In genomic region chr20:63320616-63321147, GRCh38 we compare ENCODE assay signal across 25 cellular contexts. TPM values are rescaled to one million over a fixed set of nuclear protein-coding genes. Genes with fewer than 3 reads are reported as not detected.
DNase-seq lines count a peak whose midpoint lies in the region; ATAC-seq and TF ChIP-seq lines count a peak whose summit lies in the region.
"Had no signal": no experiment of that assay in that cellular context is flagged by ENCODE, and none has a peak within 500 bp of the region (broad histone marks: within the 10 kb centered on the region; RNA-seq: fewer than 3 reads in every experiment).

No MANE protein-coding gene starts in this region.

- H3K27ac Mint-ChIP-seq in activated CD8-positive, alpha-beta memory T cell treated with anti-CD3 and anti-CD28 coated beads, Interleukin-2, amount 10 ng/mL, durations not matched to agents 7 days and 5 days = no peak overlapping the region
- no peak overlapping the region for H3K27ac Mint-ChIP-seq in CD14-positive monocyte
- H3K27ac Mint-ChIP-seq: CD8-positive, alpha-beta T cell had no signal

- intact Hi-C loops in CD14-positive monocyte (cut with micrococcal nuclease) = no loop called here
- intact Hi-C loops in left cardiac atrium (cut with DNase I) = loop anchor here in 1 of 2 donors (2.0 kb wide), 1 partner anchor 50 kb away; no protein-coding TSS in a partner anchor
- intact Hi-C loops in posterior vena cava (cut with DNase I) = no loop called here

- H3K4me1 Mint-ChIP-seq in activated CD8-positive, alpha-beta memory T cell treated with anti-CD3 and anti-CD28 coated beads, Interleukin-2, amount 10 ng/mL, durations not matched to agents 7 days and 5 days = no peaks in the 10 kb centered on the region
- no peaks in the 10 kb centered on the region for H3K4me1 Mint-ChIP-seq in CD14-positive monocyte

- ATAC-seq in activated CD8-positive, alpha-beta memory T cell treated with anti-CD3 and anti-CD28 coated beads, Interleukin-2, amount 10 ng/mL, durations not matched to agents 7 days and 5 days = no peak
- ATAC-seq in left cardiac atrium (no peak), GM19351 (IDR thresholded peaks at IDR 0.05; ENCODE audit: unreplicated experiment) (no peak)
- ATAC-seq: CD8-positive, alpha-beta T cell; HCT116 had no signal

- peaks cover 21% of the 10 kb centered on the region for H3K27me3 Mint-ChIP-seq in activated CD8-positive, alpha-beta memory T cell treated with anti-CD3 and anti-CD28 coated beads, Interleukin-2, amount 10 ng/mL, durations not matched to agents 7 days and 5 days
- peaks cover 3 to 12% (median 11%) of the 10 kb centered on the region in 3 donors for H3K27me3 Mint-ChIP-seq in CD14-positive monocyte (ENCODE audit: low read depth in 3 of 3)

- TF ChIP-seq CTCF in CD14-positive monocyte (IDR thresholded peaks at IDR 0.05) = no peak

- CTCF ChIA-PET in activated CD8-positive, alpha-beta memory T cell treated with anti-CD3 and anti-CD28 coated beads, Interleukin-2, amount 10 ng/mL, durations not matched to agents 7 days and 5 days (lab: Charles Lee) = no interaction called here

- H3K36me3 Mint-ChIP-seq in activated CD8-positive, alpha-beta memory T cell treated with anti-CD3 and anti-CD28 coated beads, Interleukin-2, amount 10 ng/mL, durations not matched to agents 7 days and 5 days = no peaks in the 10 kb centered on the region
- H3K36me3 Mint-ChIP-seq in CD14-positive monocyte = no peaks in the 10 kb centered on the region
- H3K36me3 Mint-ChIP-seq: CD8-positive, alpha-beta T cell had no signal

- H3K9me3 Mint-ChIP-seq in activated CD8-positive, alpha-beta memory T cell treated with anti-CD3 and anti-CD28 coated beads, Interleukin-2, amount 10 ng/mL, durations not matched to agents 7 days and 5 days (ENCODE audit: low read depth) = no peaks in the 10 kb centered on the region
- no peaks in the 10 kb centered on the region for H3K9me3 Mint-ChIP-seq in CD14-positive monocyte
- H3K9me3 Mint-ChIP-seq: CD8-positive, alpha-beta T cell had no signal

- DNase-seq in activated CD8-positive, alpha-beta memory T cell treated with anti-CD3 and anti-CD28 coated beads, Interleukin-2, amount 50 U/mL, for 4 hours = peak; percentile 9
- DNase-seq in activated CD8-positive, alpha-beta memory T cell treated with anti-CD3 and anti-CD28 coated beads, Interleukin-2, amount 10 ng/mL, durations not matched to agents 7 days and 5 days = no peak
- DNase-seq in CD14-positive monocyte (ENCODE audit: low spot score) = peak; percentile 16
- peak; percentile 17 for DNase-seq in left cardiac atrium
- peak; percentile 58 for DNase-seq in posterior vena cava (ENCODE audit: low spot score)
- DNase-seq in NCI-H2196 treated with DMSO at 0.1 percent for 48 hours (lab: John Stamatoyannopoulos, UW; ENCODE audit: unreplicated experiment) = no peak
- DNase-seq in NCI-H2196 (lab: John Stamatoyannopoulos, UW; ENCODE audit: unreplicated experiment) = no peak
- DNase-seq: 8988T; Calu3; CD8-positive, alpha-beta T cell; DMS153; KG1; NCI-H1092; NCI-H1436; NCI-H187 treated with DMSO at 0.1 percent for 48 hours; NCI-H2107; NCI-H2227 treated with DMSO at 0.1 percent for 48 hours; NCI-H510A; NCI-H748 treated with DMSO at 0.1 percent for 48 hours; PC-9; SJCRH30 had no signal

- H3K4me3 Mint-ChIP-seq in activated CD8-positive, alpha-beta memory T cell treated with anti-CD3 and anti-CD28 coated beads, Interleukin-2, amount 10 ng/mL, durations not matched to agents 7 days and 5 days = no peak overlapping the region
- no peak overlapping the region for H3K4me3 Mint-ChIP-seq in CD14-positive monocyte
- H3K4me3 Mint-ChIP-seq: CD8-positive, alpha-beta T cell had no signal

RNA-seq across cellular contexts. Expression of gene COL20A1, which starts 27.7 kb away (rescaled TPM):
- not detected for total RNA-seq in activated CD8-positive, alpha-beta memory T cell treated with anti-CD3 and anti-CD28 coated beads, Interleukin-2, amount 10 ng/mL, durations not matched to agents 7 days and 5 days
- not detected for polyA plus RNA-seq in CD14-positive monocyte
- total RNA-seq in left cardiac atrium = not detected
- under 1 TPM in 1 of 2 donors, not detected in 1; 0.14 TPM for total RNA-seq in posterior vena cava
- total RNA-seq: Calu3, G401, HT1080, PC-9, SJCRH30 had no signal

RNA-seq across cellular contexts. Expression of gene CHRNA4, which starts 40.5 kb away (rescaled TPM):
- not detected for total RNA-seq in activated CD8-positive, alpha-beta memory T cell treated with anti-CD3 and anti-CD28 coated beads, Interleukin-2, amount 10 ng/mL, durations not matched to agents 7 days and 5 days
- polyA plus RNA-seq in CD14-positive monocyte = not detected
- total RNA-seq in left cardiac atrium (under 1 TPM; 0.06 to 0.31 TPM), posterior vena cava (not detected)
- total RNA-seq: Calu3; CD8-positive, alpha-beta T cell; HT1080; PC-9 had no signal

RNA-seq across cellular contexts. Expression of gene ARFGAP1, which starts 48.1 kb away (rescaled TPM):
- 10 to 100 TPM; 79.6 to 90.2 TPM for total RNA-seq in activated CD8-positive, alpha-beta memory T cell treated with anti-CD3 and anti-CD28 coated beads, Interleukin-2, amount 10 ng/mL, durations not matched to agents 7 days and 5 days
- polyA plus RNA-seq in CD14-positive monocyte = 10 to 100 TPM; 11.2 to 14.1 TPM
- 10 to 100 TPM; 32.1 to 50.3 TPM for total RNA-seq in left cardiac atrium
- 10 to 100 TPM; 58.6 to 62.6 TPM for total RNA-seq in posterior vena cava

Comparison
In these comparisons a context has a peak if more than half of its experiments do, and no peak if none do; other contexts are left out.
1. DNase-seq: peak in activated CD8-positive, alpha-beta memory T cell treated with anti-CD3 and anti-CD28 coated beads, Interleukin-2, amount 50 U/mL, for 4 hours (single experiment), CD14-positive monocyte (single experiment), left cardiac atrium (single experiment) and posterior vena cava (single experiment); none in activated CD8-positive, alpha-beta memory T cell treated with anti-CD3 and anti-CD28 coated beads, Interleukin-2, amount 10 ng/mL, durations not matched to agents 7 days and 5 days (single experiment), NCI-H2196 treated with DMSO at 0.1 percent for 48 hours (single experiment) and NCI-H2196 (single experiment).